In the genomic region with DNA sequence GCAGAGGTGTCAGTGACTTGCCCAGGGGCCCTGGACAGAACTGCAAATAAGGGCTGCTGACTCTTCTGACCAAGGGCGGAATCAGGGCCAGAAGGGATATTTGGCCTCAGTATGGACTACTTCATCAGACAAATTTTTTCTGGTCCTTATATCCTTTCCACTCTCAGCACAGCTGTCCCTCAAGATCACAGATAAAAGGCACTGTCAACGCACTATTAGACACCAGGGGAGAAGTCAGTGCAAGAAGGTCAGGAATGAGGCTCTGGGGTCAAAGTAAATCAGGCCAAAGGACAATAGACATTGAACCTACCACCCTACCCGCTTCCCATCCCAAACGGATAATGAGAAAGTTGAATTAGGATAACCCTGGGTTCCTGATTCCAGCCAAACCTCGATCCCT, we compare ENCODE assay signal across 19 cellular contexts.
"Had no signal": no experiment of that assay in that cellular context is flagged by ENCODE, and none has a peak within 500 bp of the region (broad histone marks: within the 10 kb centered on the region; RNA-seq: fewer than 3 reads in every experiment).

No MANE protein-coding gene starts in this region.

- H3K4me1 ChIP-seq: SJSA1 had no signal

- H3K4me2 ChIP-seq: KMS-11 had no signal

- H3K27me3 ChIP-seq: SJSA1 had no signal

- H3K4me3 ChIP-seq: SJSA1, SK-N-MC had no signal

- ATAC-seq: HepG2 had no signal

- DNase-seq: IMR-90, Kasumi-1, MM.1S, NCI-H1092 treated with DMSO at 0.1 percent for 48 hours, NCI-H1436, NCI-H187, NCI-H2029 treated with DMSO at 0.1 percent for 48 hours, NCI-H2107, NCI-H2227 treated with DMSO at 0.1 percent for 48 hours, NCI-H524 treated with DMSO at 0.1 percent for 48 hours, NCI-H69, NCI-H774, Right ventricle myocardium superior, RPMI8226, SIG-M5 had no signal

- H3K36me3 ChIP-seq: SJSA1 had no signal

- H3K27ac ChIP-seq: KMS-11, SJSA1, SK-N-MC had no signal

- H3K9ac ChIP-seq: KMS-11 had no signal

- H3K9me3 ChIP-seq: SJSA1 had no signal
